14 cellular contexts compared by ENCODE assay signal in the genomic region with DNA sequence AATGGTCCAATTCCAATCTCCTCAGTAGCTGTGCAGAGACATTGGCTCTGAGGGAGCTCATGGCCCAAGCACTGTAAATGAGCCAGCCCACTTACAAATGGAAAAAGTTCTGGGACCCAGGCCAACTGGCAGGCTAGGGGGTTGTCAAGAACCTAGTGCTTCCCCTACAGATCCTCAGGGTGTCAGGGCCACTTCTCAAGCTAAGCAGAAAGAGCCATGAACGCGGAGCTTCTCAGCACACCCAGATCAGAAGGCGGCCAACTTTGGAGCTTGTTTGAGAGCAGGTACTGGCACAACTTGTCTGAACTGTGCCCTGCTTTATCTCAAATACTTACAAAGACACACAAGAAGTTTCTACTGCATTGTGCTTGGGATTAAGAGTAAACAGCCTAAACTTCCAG. TPM values are rescaled to one million over a fixed set of nuclear protein-coding genes. Genes with fewer than 3 reads are reported as not detected.
A peak's percentile ranks its signal among the peaks of the same experiment; 100 is the strongest.
DNase-seq lines count a peak whose midpoint lies in the region; ATAC-seq, FAIRE-seq and TF ChIP-seq lines count a peak whose summit lies in the region.
"Had no signal": no experiment of that assay in that cellular context is flagged by ENCODE, and none has a peak within 500 bp of the region (broad histone marks: within the 10 kb centered on the region; RNA-seq: fewer than 3 reads in every experiment).

No MANE protein-coding gene starts in this region.

- H3K27ac Mint-ChIP-seq in nephron = peak overlapping the region; percentile 16 to 75 (median 44)
- H3K27ac Mint-ChIP-seq: activated naive CD8-positive, alpha-beta T cell treated with anti-CD3 and anti-CD28 coated beads, Interleukin-2, amount 50 U/mL, for 24 hours had no signal

- H3K4me3 ChIP-seq in liver (ENCODE audit: low read depth in 1 of 3, low read length in 3 of 3) = no peak overlapping the region
- no peak overlapping the region for H3K4me3 ChIP-seq in HepG2 (replicated peaks in 1 of 3; ENCODE audit: insufficient read depth in 1 of 3, low read depth in 2 of 3, low read length in 3 of 3)
- H3K4me3 ChIP-seq: SK-N-MC had no signal

- peaks cover 90% of the 10 kb centered on the region for H3K79me2 ChIP-seq in HepG2 (ENCODE audit: insufficient read depth, low read length)

- H3K9ac ChIP-seq in liver (ENCODE audit: low read depth in 1 of 2, low read length in 2 of 2) (no peak overlapping the region), HepG2 (ENCODE audit: insufficient read depth, low read depth, low read length) (no peak overlapping the region)

- TF ChIP-seq RAD21 in liver (IDR thresholded peaks at IDR 0.05) (peak; percentile 12 to 45), HepG2 (CRISPR knock-in tag; IDR thresholded peaks at IDR 0.05) (no peak)

- POLR2A ChIA-PET in HepG2 (lab: Yijun Ruan, JAX) = interaction anchor here (0.6 to 2.5 kb wide), 3 partner anchors 14 to 83 kb away, joined by 3 to 8 read pairs (median 6); partner anchors contain the start of gene TLE1

- peaks cover 2 to 32% (median 19%) of the 10 kb centered on the region in 4 donors for H3K4me1 ChIP-seq in liver (ENCODE audit: control insufficient read depth in 4 of 4, insufficient read depth in 4 of 4, low read length in 3 of 4)
- peaks cover 49% of the 10 kb centered on the region for H3K4me1 ChIP-seq in HepG2 (ENCODE audit: insufficient read depth, low read length)

- in situ Hi-C loops in HepG2 (cut with HindIII; ENCODE audit: extremely low pct_ligation_motif_present, low pct_unique_long_range_greater_than_20kb) = no loop called here

- peaks cover 64% of the 10 kb centered on the region for H3K4me1 Mint-ChIP-seq in nephron

- BruUV-seq in HepG2 (replicated peaks; lab: Mats Ljungman, UMichigan) = no TSS peak

- no peak for TF ChIP-seq POLR2A in HepG2 (IDR thresholded peaks at IDR 0.05; ENCODE audit: insufficient read depth in 1 of 2, low read depth in 2 of 2, low read length in 2 of 2)

- peaks cover 2 to 19% (median 13%) of the 10 kb centered on the region in 4 donors for H3K36me3 ChIP-seq in liver (ENCODE audit: control insufficient read depth in 4 of 4, insufficient read depth in 3 of 4, low read depth in 1 of 4, low read length in 3 of 4)
- H3K36me3 ChIP-seq in HepG2 (replicated peaks in 1 of 2; ENCODE audit: control insufficient read depth in 1 of 2, insufficient read depth in 2 of 2, low read length in 2 of 2) = peaks cover 14 to 60% of the 10 kb centered on the region in 2 experiments

- DNase-seq in HepG2 (ENCODE audit: low spot score) = no peak
- peak; percentile 81 for DNase-seq in globus pallidus (ENCODE audit: low spot score)
- DNase-seq in GM20000 (ENCODE audit: low spot score) = no peak
- no peak for DNase-seq in kidney glomerular epithelial cell (lab: John Stamatoyannopoulos, UW)
- DNase-seq in NCI-H2171 (lab: John Stamatoyannopoulos, UW) = no peak
- no peak for DNase-seq in NCI-H226
- DNase-seq: 8988T; activated CD4-positive, alpha-beta T cell treated with anti-CD3 and anti-CD28 coated beads, Interleukin-2, amount 50 U/mL, for 1 hour; activated naive CD8-positive, alpha-beta T cell treated with anti-CD3 and anti-CD28 coated beads, Interleukin-2, amount 50 U/mL, for 24 hours; GDM1; NCI-H1694 had no signal

- no peak overlapping the region for H3K4me2 ChIP-seq in HepG2 (ENCODE audit: low read depth, low read length)

- ATAC-seq in HepG2 = no peak
- ATAC-seq: activated naive CD8-positive, alpha-beta T cell treated with anti-CD3 and anti-CD28 coated beads, Interleukin-2, amount 50 U/mL, for 24 hours had no signal

- intact Hi-C loops in HepG2 (cut with micrococcal nuclease; ENCODE audit: unreplicated experiment) = no loop called here

- TF ChIP-seq CTCF in liver (IDR thresholded peaks at IDR 0.05; ENCODE audit: low read depth, low read length, missing input control) = no peak
- TF ChIP-seq CTCF in HepG2 (CRISPR knock-in tag; IDR thresholded peaks at IDR 0.05) = no peak
- no peak for TF ChIP-seq CTCF in nephron (IDR thresholded peaks at IDR 0.05; ENCODE audit: unreplicated experiment in 3 of 3)
- no peak for TF ChIP-seq CTCF in GM20000 (IDR thresholded peaks at IDR 0.05; ENCODE audit: extremely low read depth, missing control alignments)

- peak overlapping the region in 2 of 3 experiments; percentile 10 to 36 for H3K4me3 Mint-ChIP-seq in nephron
- H3K4me3 Mint-ChIP-seq: activated naive CD8-positive, alpha-beta T cell treated with anti-CD3 and anti-CD28 coated beads, Interleukin-2, amount 50 U/mL, for 24 hours had no signal

- CTCF ChIA-PET in HepG2 (lab: Yijun Ruan, JAX; ENCODE audit: low intra/inter-chr PET ratio, low total read pairs) = interaction anchor here (0.7 kb wide), 1 partner anchor 37 kb away, joined by 3 read pairs; no protein-coding TSS in a partner anchor

- TF ChIP-seq EP300 in HepG2 (IDR thresholded peaks at IDR 0.05; ENCODE audit: low read depth in 2 of 2, low read length in 2 of 2) (no peak), HepG2 (CRISPR knock-in tag; IDR thresholded peaks at IDR 0.05; ENCODE audit: borderline replicate concordance) (no peak)

- H3K9me3 ChIP-seq in liver (ENCODE audit: control insufficient read depth in 4 of 4, low read length in 3 of 4) (no peaks in the 10 kb centered on the region), HepG2 (ENCODE audit: low read length) (no peaks in the 10 kb centered on the region)

- FAIRE-seq in HepG2 (lab: Jason Lieb, UNC) = no peak

- no peaks in the 10 kb centered on the region for H3K9me3 Mint-ChIP-seq in nephron
- H3K9me3 Mint-ChIP-seq: activated naive CD8-positive, alpha-beta T cell treated with anti-CD3 and anti-CD28 coated beads, Interleukin-2, amount 50 U/mL, for 24 hours had no signal

- 53% methylated on average over 3 of the region's 3 CpGs for WGBS in liver
- 100% methylated on average over 3 of the region's 3 CpGs for WGBS in HepG2 (ENCODE audit: low lambda C conversion rate)

- H3K27me3 ChIP-seq in liver (ENCODE audit: control insufficient read depth in 4 of 4, insufficient read depth in 4 of 4, low read length in 3 of 4) (no peaks in the 10 kb centered on the region), HepG2 (ENCODE audit: control insufficient read depth in 1 of 2, insufficient read depth in 2 of 2, low read length in 2 of 2) (no peaks in the 10 kb centered on the region)

- H3K36me3 Mint-ChIP-seq in nephron (ENCODE audit: low read depth) = peaks cover 81% of the 10 kb centered on the region

- H2AFZ ChIP-seq in HepG2 (ENCODE audit: low read length) = no peak overlapping the region

- H4K20me1 ChIP-seq in HepG2 (ENCODE audit: insufficient read depth, low read length) = peaks cover 61% of the 10 kb centered on the region

- H3K27ac ChIP-seq in liver (ENCODE audit: low read depth in 1 of 2, low read length in 2 of 2) (no peak overlapping the region), HepG2 (ENCODE audit: extremely low read length, insufficient read depth, low read length) (no peak overlapping the region)
- H3K27ac ChIP-seq: SK-N-MC had no signal

- no peaks in the 10 kb centered on the region for H3K27me3 Mint-ChIP-seq in nephron (ENCODE audit: low read depth)
- H3K27me3 Mint-ChIP-seq: activated naive CD8-positive, alpha-beta T cell treated with anti-CD3 and anti-CD28 coated beads, Interleukin-2, amount 50 U/mL, for 24 hours had no signal

TF ChIP-seq in liver, 16 proteins besides CTCF, POLR2A, EP300 and RAD21 (continues in another document):
- TF ChIP-seq NR2F2 (IDR thresholded peaks at IDR 0.05) (peak; percentile 28), FOXA1 (IDR thresholded peaks at IDR 0.05) (no peak), HNF4G (IDR thresholded peaks at IDR 0.05) (no peak), YY1 (IDR thresholded peaks at IDR 0.05) (no peak), EGR1 (IDR thresholded peaks at IDR 0.05; ENCODE audit: low read depth in 2 of 2) (no peak), HNF4A (conservative IDR thresholded peaks at IDR 0.05) (peak in 1 of 2 donors; percentile 39)

TF ChIP-seq in HepG2, 621 proteins besides CTCF, POLR2A, EP300 and RAD21 (continues in another document):
- TF ChIP-seq, protein P1, sequence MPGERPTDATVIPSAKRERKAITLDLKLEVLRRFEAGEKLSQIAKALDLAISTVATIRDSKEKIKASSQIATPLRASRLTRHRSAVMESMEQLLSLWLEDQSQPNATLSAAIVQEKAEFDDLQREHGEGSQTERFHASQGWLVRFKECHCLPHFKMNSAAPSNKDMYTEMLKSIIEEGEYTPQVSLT (CRISPR knock-in tag; IDR thresholded peaks at IDR 0.05; ENCODE audit: borderline replicate concordance, low read depth) = no peak
- no peak for TF ChIP-seq ZNF205 (CRISPR knock-in tag; IDR thresholded peaks at IDR 0.05)
- TF ChIP-seq ZNF567 (CRISPR knock-in tag; IDR thresholded peaks at IDR 0.05; ENCODE audit: borderline replicate concordance) = no peak
- no peak for TF ChIP-seq RFX3 (CRISPR knock-in tag; IDR thresholded peaks at IDR 0.05)
- no peak for TF ChIP-seq ZNF746 (CRISPR knock-in tag; IDR thresholded peaks at IDR 0.05)
- no peak for TF ChIP-seq ZNF10 (CRISPR knock-in tag; IDR thresholded peaks at IDR 0.05; ENCODE audit: borderline replicate concordance, low read depth)

RNA-seq across cellular contexts. Expression of gene TLE1, which starts 17.5 kb away (rescaled TPM):
- total RNA-seq in liver = 10 to 100 TPM; 25.9 to 45.4 TPM
- polyA plus RNA-seq in liver = 10 to 100 TPM; 25.2 to 25.5 TPM
- 30.7 and 35.9 TPM in 2 replicates for total RNA-seq in HepG2 (2016; rRNA removed; fragmentation: Illumina TruSeq; extraction: Trizol)
- 10.5 and 15.5 TPM in 2 replicates for total RNA-seq in HepG2 (2016; cell fraction: cytosol; rRNA removed; fragmentation: Illumina TruSeq; extraction: Trizol; ENCODE audit: low read depth)
- total RNA-seq in HepG2 (2016; cell fraction: insoluble cytoplasmic fraction; rRNA removed; fragmentation: Illumina TruSeq; extraction: Trizol) = 28.4 and 35.8 TPM in 2 replicates
- total RNA-seq in HepG2 (2016; cell fraction: membrane; rRNA removed; fragmentation: Illumina TruSeq; extraction: Trizol) = 21.3 and 25.1 TPM in 2 replicates
- total RNA-seq in HepG2 (2016; cell fraction: nucleus; rRNA removed; fragmentation: Illumina TruSeq; extraction: Trizol) = 32.7 and 35.7 TPM in 2 replicates
- polyA plus RNA-seq in HepG2 (2011; rRNA removed) = 109 and 121 TPM in 2 replicates
- polyA plus RNA-seq in HepG2 (2011; cell fraction: cytosol; rRNA removed) = 81.0 and 82.2 TPM in 2 replicates
- polyA plus RNA-seq in HepG2 (2011; cell fraction: nucleus; rRNA removed) = 88.7 and 102 TPM in 2 replicates
- 76.2 and 83.2 TPM in 2 replicates for polyA plus RNA-seq in HepG2 (2012)
- polyA plus RNA-seq in HepG2 (2016; cell fraction: cytosol; fragmentation: Illumina TruSeq; extraction: Trizol; ENCODE audit: low read depth) = 5.7 and 6.0 TPM in 2 replicates
- 37.9 and 46.7 TPM in 2 replicates for polyA plus RNA-seq in HepG2 (2016; cell fraction: insoluble cytoplasmic fraction; fragmentation: Illumina TruSeq; extraction: Trizol; ENCODE audit: low read depth)
- polyA plus RNA-seq in HepG2 (2016; cell fraction: membrane; fragmentation: Illumina TruSeq; extraction: Trizol; ENCODE audit: low read depth) = 16.5 and 18.0 TPM in 2 replicates
- polyA plus RNA-seq in HepG2 (2016; cell fraction: nucleus; fragmentation: Illumina TruSeq; extraction: Trizol; ENCODE audit: insufficient read depth, low read depth) = 51.4 and 59.9 TPM in 2 replicates
- polyA minus RNA-seq in HepG2 (2011; rRNA and poly(A)+ RNA removed; ENCODE audit: low replicate concordance) = 0.94 and 127 TPM in 2 replicates
- polyA minus RNA-seq in HepG2 (2011; cell fraction: cytosol; rRNA and poly(A)+ RNA removed) = 63.4 and 65.8 TPM in 2 replicates
- polyA minus RNA-seq in HepG2 (2011; cell fraction: nucleus; rRNA and poly(A)+ RNA removed) = 111 and 120 TPM in 2 replicates
